Comparison of ENCODE assay signal across 11 cellular contexts in the genomic region with DNA sequence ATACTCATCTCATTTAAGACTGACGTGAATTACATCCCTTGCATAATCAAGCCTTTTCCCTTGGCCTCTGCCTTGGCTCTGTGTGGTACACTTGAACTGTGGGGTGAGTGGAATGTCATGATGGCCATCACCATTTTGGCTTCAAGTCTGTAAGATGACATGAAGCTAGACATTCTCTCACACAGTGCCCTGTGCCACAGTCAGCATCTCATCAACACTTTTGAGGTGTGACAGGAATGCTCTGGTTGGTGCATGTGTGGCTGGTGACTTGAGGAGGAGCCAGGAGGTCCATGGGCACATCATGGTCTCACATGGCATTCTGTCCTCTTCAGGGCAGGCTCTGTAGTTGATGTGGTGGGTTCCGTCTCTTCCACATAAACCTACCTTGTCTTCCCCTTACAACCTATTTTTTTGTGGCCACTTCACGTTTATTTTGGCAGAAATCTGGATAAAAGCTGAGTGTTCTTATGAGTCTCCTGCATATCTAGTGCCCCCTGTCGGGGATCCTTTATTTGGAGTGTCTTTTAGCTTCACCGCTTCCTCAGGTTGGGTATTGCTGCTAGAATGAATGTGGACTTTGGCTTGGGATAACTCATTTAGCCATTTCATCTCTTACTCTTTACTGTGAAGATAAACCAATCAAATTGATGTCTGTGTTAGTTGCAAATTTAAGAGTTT. TPM values are rescaled to one million over a fixed set of nuclear protein-coding genes. Genes with fewer than 3 reads are reported as not detected.
DNase-seq lines count a peak whose midpoint lies in the region; ATAC-seq and TF ChIP-seq lines count a peak whose summit lies in the region.
"Had no signal": no experiment of that assay in that cellular context is flagged by ENCODE, and none has a peak within 500 bp of the region (broad histone marks: within the 10 kb centered on the region; RNA-seq: fewer than 3 reads in every experiment).

No MANE protein-coding gene starts in this region.

- peaks cover 31% of the 10 kb centered on the region for H3K36me3 Mint-ChIP-seq in T-helper 2 cell treated with Interferon-gamma antibody and Interleukin-4, amounts not matched to agents 5 μg/mL and 100 μg/mL, for 36 hours (ENCODE audit: low read depth)
- H3K36me3 Mint-ChIP-seq in Caco-2 (ENCODE audit: insufficient read depth, unreplicated experiment): peaks cover 53% of the 10 kb centered on the region

- CTCF ChIA-PET in A673 (lab: Charles Lee): no interaction called here
- CTCF ChIA-PET in Caco-2 (lab: Charles Lee): interaction anchor here (0.6 to 0.9 kb wide), 2 partner anchors 33 to 37 kb away, joined by 3 to 4 read pairs; no protein-coding TSS in a partner anchor

- DNase-seq in A673 (ENCODE audit: low spot score) (no peak), right cardiac atrium (peak in 1 of 3 donors; percentile 60), Caco-2 (no peak), putamen (ENCODE audit: low spot score) (no peak), DMS114 treated with DMSO at 0.1 percent for 48 hours (lab: John Stamatoyannopoulos, UW; ENCODE audit: unreplicated experiment) (no peak)
- no peak for DNase-seq in T-helper 2 cell treated with Interferon-gamma antibody and Interleukin-4, amounts not matched to agents 5 μg/mL and 100 μg/mL, for 36 hours (ENCODE audit: low spot score)
- DNase-seq: colonic mucosa, NCI-H774 had no signal

- ATAC-seq in right cardiac atrium (peak; percentile 74 to 84), GM21423 (IDR thresholded peaks at IDR 0.05; ENCODE audit: unreplicated experiment) (no peak)

- peaks cover 69% of the 10 kb centered on the region for H3K4me1 Mint-ChIP-seq in T-helper 2 cell treated with Interferon-gamma antibody and Interleukin-4, amounts not matched to agents 5 μg/mL and 100 μg/mL, for 36 hours (ENCODE audit: low read depth)
- H3K4me1 Mint-ChIP-seq in Caco-2 (ENCODE audit: low read depth, unreplicated experiment): peaks cover 18% of the 10 kb centered on the region

- H3K27ac Mint-ChIP-seq in T-helper 2 cell treated with Interferon-gamma antibody and Interleukin-4, amounts not matched to agents 5 μg/mL and 100 μg/mL, for 36 hours: no peak overlapping the region
- H3K27ac Mint-ChIP-seq in Caco-2 (ENCODE audit: unreplicated experiment): no peak overlapping the region

- no peaks in the 10 kb centered on the region for H3K9me3 ChIP-seq in A673 (ENCODE audit: low read depth, low read length, poor library complexity, severe bottlenecking)
- no peaks in the 10 kb centered on the region for H3K9me3 ChIP-seq in right cardiac atrium (ENCODE audit: control insufficient read depth, low read length)
- no peaks in the 10 kb centered on the region for H3K9me3 ChIP-seq in Caco-2
- H3K9me3 ChIP-seq: colonic mucosa had no signal

- H3K36me3 ChIP-seq in A673 (ENCODE audit: insufficient read depth, low read length, poor library complexity, severe bottlenecking) (no peaks in the 10 kb centered on the region), Caco-2 (ENCODE audit: control insufficient read depth, insufficient read depth, low read length) (no peaks in the 10 kb centered on the region)
- H3K36me3 ChIP-seq: colonic mucosa had no signal

- POLR2A ChIA-PET in A673 (lab: Charles Lee; ENCODE audit: low non-redundant PET) (no interaction called here), Caco-2 (lab: Charles Lee) (no interaction called here)

- no peak overlapping the region for H3K27ac ChIP-seq in A673 (ENCODE audit: low read depth, low read length, poor library complexity, severe bottlenecking)
- H3K27ac ChIP-seq in right cardiac atrium (ENCODE audit: low read length): no peak overlapping the region
- H3K27ac ChIP-seq: colonic mucosa had no signal

- BruUV-seq in A673 (replicated peaks; lab: Mats Ljungman, UMichigan) (no TSS peak), Caco-2 (replicated peaks; lab: Mats Ljungman, UMichigan) (no TSS peak)

- TF ChIP-seq CTCF in A673 (conservative IDR thresholded peaks at IDR 0.05; ENCODE audit: low read depth, low read length) (peak; percentile 47), GM12874 (IDR thresholded peaks at IDR 0.05; ENCODE audit: insufficient read depth, low read depth, low read length) (peak; percentile 34; the same call in 1 of the 2 replicates), Caco-2 (IDR thresholded peaks at IDR 0.05; ENCODE audit: insufficient read depth in 1 of 2, low read depth in 1 of 2, low read length in 1 of 2, severe bottlenecking in 1 of 2, unreplicated experiment in 1 of 2) (no peak)

- intact Hi-C loops in A673 (cut with micrococcal nuclease; ENCODE audit: unreplicated experiment) (no loop called here), right cardiac atrium (cut with DNase I) (no loop called here), Caco-2 (cut with micrococcal nuclease; ENCODE audit: unreplicated experiment) (no loop called here)

- H3K4me3 ChIP-seq in A673 (ENCODE audit: low read depth, low read length, poor library complexity, severe bottlenecking) (no peak overlapping the region), right cardiac atrium (ENCODE audit: low read length) (no peak overlapping the region), Caco-2 (ENCODE audit: low read depth, low read length) (no peak overlapping the region)
- H3K4me3 ChIP-seq: colonic mucosa had no signal

- H3K9me3 Mint-ChIP-seq in T-helper 2 cell treated with Interferon-gamma antibody and Interleukin-4, amounts not matched to agents 5 μg/mL and 100 μg/mL, for 36 hours: no peaks in the 10 kb centered on the region
- no peaks in the 10 kb centered on the region for H3K9me3 Mint-ChIP-seq in Caco-2 (ENCODE audit: unreplicated experiment)
- H3K9me3 Mint-ChIP-seq: CD8-positive, alpha-beta memory T cell had no signal

- H3K4me1 ChIP-seq in A673 (ENCODE audit: insufficient read depth, low read length, poor library complexity, severe bottlenecking): no peaks in the 10 kb centered on the region
- peaks cover 16% of the 10 kb centered on the region for H3K4me1 ChIP-seq in right cardiac atrium (ENCODE audit: control insufficient read depth, insufficient read depth, low read length)
- H3K4me1 ChIP-seq in Caco-2: no peaks in the 10 kb centered on the region; the same call in 1 of the 2 replicates
- H3K4me1 ChIP-seq: colonic mucosa had no signal

- no peaks in the 10 kb centered on the region for H3K27me3 Mint-ChIP-seq in T-helper 2 cell treated with Interferon-gamma antibody and Interleukin-4, amounts not matched to agents 5 μg/mL and 100 μg/mL, for 36 hours (ENCODE audit: low read depth)
- H3K27me3 Mint-ChIP-seq in Caco-2 (ENCODE audit: insufficient read depth, unreplicated experiment): no peaks in the 10 kb centered on the region
- H3K27me3 Mint-ChIP-seq: CD8-positive, alpha-beta memory T cell had no signal

- H3K4me3 Mint-ChIP-seq in T-helper 2 cell treated with Interferon-gamma antibody and Interleukin-4, amounts not matched to agents 5 μg/mL and 100 μg/mL, for 36 hours: peak overlapping the region; percentile 12
- no peak overlapping the region for H3K4me3 Mint-ChIP-seq in Caco-2 (ENCODE audit: unreplicated experiment)

- WGBS in right cardiac atrium: 61% methylated on average over 5 of the region's 5 CpGs

- H3K27me3 ChIP-seq in A673 (replicated peaks; ENCODE audit: insufficient read depth, low read depth, low read length, poor library complexity) (no peaks in the 10 kb centered on the region), right cardiac atrium (ENCODE audit: control insufficient read depth, insufficient read depth) (no peaks in the 10 kb centered on the region), Caco-2 (replicated peaks; ENCODE audit: control insufficient read depth, insufficient read depth, low read length) (no peaks in the 10 kb centered on the region)
- H3K27me3 ChIP-seq: colonic mucosa had no signal

RNA-seq across cellular contexts. Expression of a gene that starts 28.1 kb away (rescaled TPM):
- 154 and 157 TPM in 2 replicates for total RNA-seq in A673 (2021)
- total RNA-seq in right cardiac atrium: 10 to 100 TPM; 56.4 to 64.5 (median 61.8) TPM
- polyA plus RNA-seq in right cardiac atrium: 30.8 TPM
- 257 and 263 TPM in 2 replicates for total RNA-seq in Caco-2 (2022)

Comparison
In these comparisons a context has a peak if more than half of its experiments do, and no peak if none do; other contexts are left out.
1. CTCF ChIP-seq: peak in A673 (single experiment) and GM12874 (single experiment); none in Caco-2 (0 of 2).